1 cellular context compared by ENCODE assay signal in the genomic region with DNA sequence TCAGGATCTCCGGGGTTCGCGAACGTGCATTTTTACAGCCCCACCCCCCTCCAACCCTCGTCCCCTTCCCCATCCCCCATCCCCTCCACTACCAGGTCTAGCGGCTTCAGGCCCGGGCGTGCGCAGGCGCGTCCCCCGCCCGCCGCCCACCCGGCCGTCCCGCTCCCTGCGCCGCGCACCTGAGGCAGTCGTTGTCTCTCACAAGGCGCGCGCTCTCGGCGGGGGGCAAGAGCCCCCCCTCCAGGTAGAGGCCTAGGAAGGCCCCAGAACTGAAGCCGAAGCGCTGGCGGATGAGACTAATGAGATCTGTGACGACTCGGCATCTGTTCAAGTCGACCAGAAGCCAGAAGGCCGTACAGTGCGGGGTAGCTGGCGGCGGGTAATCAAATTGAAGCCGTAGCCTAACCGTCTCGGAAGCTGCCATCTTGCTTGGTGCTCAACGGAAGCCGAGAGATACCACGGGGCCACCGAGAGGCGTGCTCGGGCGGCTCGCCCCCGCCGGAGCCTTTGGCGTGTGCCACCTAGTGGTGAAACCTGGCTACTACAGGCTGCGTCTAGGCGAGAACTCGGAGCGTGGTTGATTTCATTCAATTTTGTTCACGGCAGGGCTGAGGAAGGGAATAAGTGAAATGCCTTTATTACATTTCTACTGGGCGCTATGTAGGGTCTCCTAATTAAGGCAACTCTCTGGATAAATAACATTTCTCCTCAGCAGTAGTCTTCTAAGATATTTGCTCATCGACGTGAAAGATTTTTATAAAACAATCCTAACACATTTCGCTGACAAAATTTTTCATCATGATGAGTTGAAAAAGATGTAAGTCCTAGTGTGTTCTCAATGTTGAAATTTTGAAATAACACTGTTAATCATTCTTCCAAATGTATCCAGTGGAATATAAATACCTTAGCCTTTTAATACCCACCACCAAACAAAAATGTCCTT.
A peak's percentile ranks its signal among the peaks of the same experiment; 100 is the strongest.
TF ChIP-seq lines count a peak whose summit lies in the region.

A gene with protein sequence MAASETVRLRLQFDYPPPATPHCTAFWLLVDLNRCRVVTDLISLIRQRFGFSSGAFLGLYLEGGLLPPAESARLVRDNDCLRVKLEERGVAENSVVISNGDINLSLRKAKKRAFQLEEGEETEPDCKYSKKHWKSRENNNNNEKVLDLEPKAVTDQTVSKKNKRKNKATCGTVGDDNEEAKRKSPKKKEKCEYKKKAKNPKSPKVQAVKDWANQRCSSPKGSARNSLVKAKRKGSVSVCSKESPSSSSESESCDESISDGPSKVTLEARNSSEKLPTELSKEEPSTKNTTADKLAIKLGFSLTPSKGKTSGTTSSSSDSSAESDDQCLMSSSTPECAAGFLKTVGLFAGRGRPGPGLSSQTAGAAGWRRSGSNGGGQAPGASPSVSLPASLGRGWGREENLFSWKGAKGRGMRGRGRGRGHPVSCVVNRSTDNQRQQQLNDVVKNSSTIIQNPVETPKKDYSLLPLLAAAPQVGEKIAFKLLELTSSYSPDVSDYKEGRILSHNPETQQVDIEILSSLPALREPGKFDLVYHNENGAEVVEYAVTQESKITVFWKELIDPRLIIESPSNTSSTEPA (minus strand): TSS at position 455 of the 943 bp plus-strand sequence. CDS start 31 bp downstream, at position 424.

TF ChIP-seq in K562, 482 proteins besides CTCF, POLR2A, EP300 and RAD21 (continued from another document and continues in another):
- TF ChIP-seq, protein P1, sequence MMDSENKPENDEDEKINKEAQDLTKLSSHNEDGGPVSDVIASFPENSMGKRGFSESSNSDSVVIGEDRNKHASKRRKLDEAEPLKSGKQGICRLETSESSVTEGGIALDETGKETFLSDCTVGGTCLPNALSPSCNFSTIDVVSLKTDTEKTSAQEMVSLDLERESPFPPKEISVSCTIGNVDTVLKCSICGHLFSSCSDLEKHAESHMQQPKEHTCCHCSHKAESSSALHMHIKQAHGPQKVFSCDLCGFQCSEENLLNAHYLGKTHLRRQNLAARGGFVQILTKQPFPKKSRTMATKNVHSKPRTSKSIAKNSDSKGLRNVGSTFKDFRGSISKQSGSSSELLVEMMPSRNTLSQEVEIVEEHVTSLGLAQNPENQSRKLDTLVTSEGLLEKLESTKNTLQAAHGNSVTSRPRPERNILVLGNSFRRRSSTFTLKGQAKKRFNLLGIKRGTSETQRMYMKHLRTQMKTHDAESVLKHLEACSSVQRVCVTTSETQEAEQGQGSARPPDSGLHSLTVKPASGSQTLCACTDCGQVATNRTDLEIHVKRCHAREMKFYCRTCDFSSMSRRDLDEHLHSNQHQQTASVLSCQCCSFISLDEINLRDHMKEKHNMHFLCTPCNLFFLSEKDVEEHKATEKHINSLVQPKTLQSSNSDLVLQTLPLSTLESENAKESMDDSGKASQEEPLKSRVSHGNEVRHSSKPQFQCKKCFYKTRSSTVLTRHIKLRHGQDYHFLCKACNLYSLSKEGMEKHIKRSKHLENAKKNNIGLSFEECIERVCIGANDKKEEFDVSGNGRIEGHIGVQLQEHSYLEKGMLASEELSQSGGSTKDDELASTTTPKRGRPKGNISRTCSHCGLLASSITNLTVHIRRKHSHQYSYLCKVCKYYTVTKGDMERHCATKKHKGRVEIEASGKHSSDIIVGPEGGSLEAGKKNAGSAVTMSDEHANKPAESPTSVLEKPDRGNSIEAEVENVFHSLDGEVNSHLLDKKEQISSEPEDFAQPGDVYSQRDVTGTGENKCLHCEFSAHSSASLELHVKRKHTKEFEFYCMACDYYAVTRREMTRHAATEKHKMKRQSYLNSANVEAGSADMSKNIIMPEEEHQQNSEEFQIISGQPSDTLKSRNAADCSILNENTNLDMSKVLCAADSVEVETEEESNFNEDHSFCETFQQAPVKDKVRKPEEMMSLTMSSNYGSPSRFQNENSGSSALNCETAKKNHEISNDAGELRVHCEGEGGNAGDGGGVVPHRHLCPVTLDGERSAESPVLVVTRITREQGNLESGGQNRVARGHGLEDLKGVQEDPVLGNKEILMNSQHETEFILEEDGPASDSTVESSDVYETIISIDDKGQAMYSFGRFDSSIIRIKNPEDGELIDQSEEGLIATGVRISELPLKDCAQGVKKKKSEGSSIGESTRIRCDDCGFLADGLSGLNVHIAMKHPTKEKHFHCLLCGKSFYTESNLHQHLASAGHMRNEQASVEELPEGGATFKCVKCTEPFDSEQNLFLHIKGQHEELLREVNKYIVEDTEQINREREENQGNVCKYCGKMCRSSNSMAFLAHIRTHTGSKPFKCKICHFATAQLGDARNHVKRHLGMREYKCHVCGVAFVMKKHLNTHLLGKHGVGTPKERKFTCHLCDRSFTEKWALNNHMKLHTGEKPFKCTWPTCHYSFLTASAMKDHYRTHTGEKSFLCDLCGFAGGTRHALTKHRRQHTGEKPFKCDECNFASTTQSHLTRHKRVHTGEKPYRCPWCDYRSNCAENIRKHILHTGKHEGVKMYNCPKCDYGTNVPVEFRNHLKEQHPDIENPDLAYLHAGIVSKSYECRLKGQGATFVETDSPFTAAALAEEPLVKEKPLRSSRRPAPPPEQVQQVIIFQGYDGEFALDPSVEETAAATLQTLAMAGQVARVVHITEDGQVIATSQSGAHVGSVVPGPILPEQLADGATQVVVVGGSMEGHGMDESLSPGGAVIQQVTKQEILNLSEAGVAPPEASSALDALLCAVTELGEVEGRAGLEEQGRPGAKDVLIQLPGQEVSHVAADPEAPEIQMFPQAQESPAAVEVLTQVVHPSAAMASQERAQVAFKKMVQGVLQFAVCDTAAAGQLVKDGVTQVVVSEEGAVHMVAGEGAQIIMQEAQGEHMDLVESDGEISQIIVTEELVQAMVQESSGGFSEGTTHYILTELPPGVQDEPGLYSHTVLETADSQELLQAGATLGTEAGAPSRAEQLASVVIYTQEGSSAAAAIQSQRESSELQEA (IDR thresholded peaks at IDR 0.05; ENCODE audit: low read depth): peak; percentile 94
- TF ChIP-seq, protein P2, sequence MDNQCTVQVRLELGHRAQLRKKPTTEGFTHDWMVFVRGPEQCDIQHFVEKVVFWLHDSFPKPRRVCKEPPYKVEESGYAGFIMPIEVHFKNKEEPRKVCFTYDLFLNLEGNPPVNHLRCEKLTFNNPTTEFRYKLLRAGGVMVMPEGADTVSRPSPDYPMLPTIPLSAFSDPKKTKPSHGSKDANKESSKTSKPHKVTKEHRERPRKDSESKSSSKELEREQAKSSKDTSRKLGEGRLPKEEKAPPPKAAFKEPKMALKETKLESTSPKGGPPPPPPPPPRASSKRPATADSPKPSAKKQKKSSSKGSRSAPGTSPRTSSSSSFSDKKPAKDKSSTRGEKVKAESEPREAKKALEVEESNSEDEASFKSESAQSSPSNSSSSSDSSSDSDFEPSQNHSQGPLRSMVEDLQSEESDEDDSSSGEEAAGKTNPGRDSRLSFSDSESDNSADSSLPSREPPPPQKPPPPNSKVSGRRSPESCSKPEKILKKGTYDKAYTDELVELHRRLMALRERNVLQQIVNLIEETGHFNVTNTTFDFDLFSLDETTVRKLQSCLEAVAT (IDR thresholded peaks at IDR 0.05): no peak
- TF ChIP-seq TAF7 (tag; IDR thresholded peaks at IDR 0.05) (peak; percentile 69; the same call in 1 of the 2 replicates), ZNF707 (CRISPR knock-in tag; conservative IDR thresholded peaks at IDR 0.05) (no peak), SUPT5H (IDR thresholded peaks at IDR 0.05) (peak; percentile 90), RNF2 (IDR thresholded peaks at IDR 0.05) (peak; percentile 19), SOX6 (IDR thresholded peaks at IDR 0.05) (peak; percentile 64), CBX5 (IDR thresholded peaks at IDR 0.05; ENCODE audit: borderline replicate concordance, low read depth) (no peak), STAT5A (IDR thresholded peaks at IDR 0.05; ENCODE audit: borderline replicate concordance, low read length) (peak; percentile 42; the same call in 1 of the 2 replicates), NEUROD1 (IDR thresholded peaks at IDR 0.05; ENCODE audit: borderline replicate concordance, low read depth, low read length, partially characterized antibody) (peak; percentile 61), MTA1 (IDR thresholded peaks at IDR 0.05; ENCODE audit: borderline replicate concordance) (no peak; the same call in 1 of the 2 replicates), SIN3A (IDR thresholded peaks at IDR 0.05; ENCODE audit: borderline replicate concordance in 2 of 2, control insufficient read depth in 1 of 2, low read depth in 2 of 2, low read length in 2 of 2) (0 out of 4 replicates have a peak, but pooled peaks of 1 of the 2 experiments have one; percentile 51), BRF1 (IDR thresholded peaks at IDR 0.05; ENCODE audit: borderline replicate concordance, extremely low read depth, insufficient read length) (no peak), POLR2B (IDR thresholded peaks at IDR 0.05; ENCODE audit: low read depth, partially characterized antibody) (peak; percentile 73), GATAD2A (IDR thresholded peaks at IDR 0.05) (0 out of 2 replicates have a peak, but pooled peaks have one; percentile 12)
- TF ChIP-seq, protein P3, sequence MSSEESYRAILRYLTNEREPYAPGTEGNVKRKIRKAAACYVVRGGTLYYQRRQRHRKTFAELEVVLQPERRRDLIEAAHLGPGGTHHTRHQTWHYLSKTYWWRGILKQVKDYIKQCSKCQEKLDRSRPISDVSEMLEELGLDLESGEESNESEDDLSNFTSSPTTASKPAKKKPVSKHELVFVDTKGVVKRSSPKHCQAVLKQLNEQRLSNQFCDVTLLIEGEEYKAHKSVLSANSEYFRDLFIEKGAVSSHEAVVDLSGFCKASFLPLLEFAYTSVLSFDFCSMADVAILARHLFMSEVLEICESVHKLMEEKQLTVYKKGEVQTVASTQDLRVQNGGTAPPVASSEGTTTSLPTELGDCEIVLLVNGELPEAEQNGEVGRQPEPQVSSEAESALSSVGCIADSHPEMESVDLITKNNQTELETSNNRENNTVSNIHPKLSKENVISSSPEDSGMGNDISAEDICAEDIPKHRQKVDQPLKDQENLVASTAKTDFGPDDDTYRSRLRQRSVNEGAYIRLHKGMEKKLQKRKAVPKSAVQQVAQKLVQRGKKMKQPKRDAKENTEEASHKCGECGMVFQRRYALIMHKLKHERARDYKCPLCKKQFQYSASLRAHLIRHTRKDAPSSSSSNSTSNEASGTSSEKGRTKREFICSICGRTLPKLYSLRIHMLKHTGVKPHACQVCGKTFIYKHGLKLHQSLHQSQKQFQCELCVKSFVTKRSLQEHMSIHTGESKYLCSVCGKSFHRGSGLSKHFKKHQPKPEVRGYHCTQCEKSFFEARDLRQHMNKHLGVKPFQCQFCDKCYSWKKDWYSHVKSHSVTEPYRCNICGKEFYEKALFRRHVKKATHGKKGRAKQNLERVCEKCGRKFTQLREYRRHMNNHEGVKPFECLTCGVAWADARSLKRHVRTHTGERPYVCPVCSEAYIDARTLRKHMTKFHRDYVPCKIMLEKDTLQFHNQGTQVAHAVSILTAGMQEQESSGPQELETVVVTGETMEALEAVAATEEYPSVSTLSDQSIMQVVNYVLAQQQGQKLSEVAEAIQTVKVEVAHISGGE (CRISPR knock-in tag; IDR thresholded peaks at IDR 0.05): peak in 2 of 3 experiments; percentile 48 to 79; a peak in 3 of 6 replicates
- TF ChIP-seq, protein P4, sequence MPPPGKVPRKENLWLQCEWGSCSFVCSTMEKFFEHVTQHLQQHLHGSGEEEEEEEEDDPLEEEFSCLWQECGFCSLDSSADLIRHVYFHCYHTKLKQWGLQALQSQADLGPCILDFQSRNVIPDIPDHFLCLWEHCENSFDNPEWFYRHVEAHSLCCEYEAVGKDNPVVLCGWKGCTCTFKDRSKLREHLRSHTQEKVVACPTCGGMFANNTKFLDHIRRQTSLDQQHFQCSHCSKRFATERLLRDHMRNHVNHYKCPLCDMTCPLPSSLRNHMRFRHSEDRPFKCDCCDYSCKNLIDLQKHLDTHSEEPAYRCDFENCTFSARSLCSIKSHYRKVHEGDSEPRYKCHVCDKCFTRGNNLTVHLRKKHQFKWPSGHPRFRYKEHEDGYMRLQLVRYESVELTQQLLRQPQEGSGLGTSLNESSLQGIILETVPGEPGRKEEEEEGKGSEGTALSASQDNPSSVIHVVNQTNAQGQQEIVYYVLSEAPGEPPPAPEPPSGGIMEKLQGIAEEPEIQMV (tag; conservative IDR thresholded peaks at IDR 0.05; ENCODE audit: low read depth): no peak
- TF ChIP-seq, protein P5, sequence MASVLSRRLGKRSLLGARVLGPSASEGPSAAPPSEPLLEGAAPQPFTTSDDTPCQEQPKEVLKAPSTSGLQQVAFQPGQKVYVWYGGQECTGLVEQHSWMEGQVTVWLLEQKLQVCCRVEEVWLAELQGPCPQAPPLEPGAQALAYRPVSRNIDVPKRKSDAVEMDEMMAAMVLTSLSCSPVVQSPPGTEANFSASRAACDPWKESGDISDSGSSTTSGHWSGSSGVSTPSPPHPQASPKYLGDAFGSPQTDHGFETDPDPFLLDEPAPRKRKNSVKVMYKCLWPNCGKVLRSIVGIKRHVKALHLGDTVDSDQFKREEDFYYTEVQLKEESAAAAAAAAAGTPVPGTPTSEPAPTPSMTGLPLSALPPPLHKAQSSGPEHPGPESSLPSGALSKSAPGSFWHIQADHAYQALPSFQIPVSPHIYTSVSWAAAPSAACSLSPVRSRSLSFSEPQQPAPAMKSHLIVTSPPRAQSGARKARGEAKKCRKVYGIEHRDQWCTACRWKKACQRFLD (CRISPR knock-in tag; IDR thresholded peaks at IDR 0.05): peak; percentile 67; the same call in 1 of the 2 replicates
- TF ChIP-seq, protein P6, sequence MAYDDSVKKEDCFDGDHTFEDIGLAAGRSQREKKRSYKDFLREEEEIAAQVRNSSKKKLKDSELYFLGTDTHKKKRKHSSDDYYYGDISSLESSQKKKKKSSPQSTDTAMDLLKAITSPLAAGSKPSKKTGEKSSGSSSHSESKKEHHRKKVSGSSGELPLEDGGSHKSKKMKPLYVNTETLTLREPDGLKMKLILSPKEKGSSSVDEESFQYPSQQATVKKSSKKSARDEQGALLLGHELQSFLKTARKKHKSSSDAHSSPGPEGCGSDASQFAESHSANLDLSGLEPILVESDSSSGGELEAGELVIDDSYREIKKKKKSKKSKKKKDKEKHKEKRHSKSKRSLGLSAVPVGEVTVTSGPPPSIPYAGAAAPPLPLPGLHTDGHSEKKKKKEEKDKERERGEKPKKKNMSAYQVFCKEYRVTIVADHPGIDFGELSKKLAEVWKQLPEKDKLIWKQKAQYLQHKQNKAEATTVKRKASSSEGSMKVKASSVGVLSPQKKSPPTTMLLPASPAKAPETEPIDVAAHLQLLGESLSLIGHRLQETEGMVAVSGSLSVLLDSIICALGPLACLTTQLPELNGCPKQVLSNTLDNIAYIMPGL (CRISPR knock-in tag; IDR thresholded peaks at IDR 0.05): peak; percentile 77; the same call in 1 of the 2 replicates
- TF ChIP-seq, protein P7, sequence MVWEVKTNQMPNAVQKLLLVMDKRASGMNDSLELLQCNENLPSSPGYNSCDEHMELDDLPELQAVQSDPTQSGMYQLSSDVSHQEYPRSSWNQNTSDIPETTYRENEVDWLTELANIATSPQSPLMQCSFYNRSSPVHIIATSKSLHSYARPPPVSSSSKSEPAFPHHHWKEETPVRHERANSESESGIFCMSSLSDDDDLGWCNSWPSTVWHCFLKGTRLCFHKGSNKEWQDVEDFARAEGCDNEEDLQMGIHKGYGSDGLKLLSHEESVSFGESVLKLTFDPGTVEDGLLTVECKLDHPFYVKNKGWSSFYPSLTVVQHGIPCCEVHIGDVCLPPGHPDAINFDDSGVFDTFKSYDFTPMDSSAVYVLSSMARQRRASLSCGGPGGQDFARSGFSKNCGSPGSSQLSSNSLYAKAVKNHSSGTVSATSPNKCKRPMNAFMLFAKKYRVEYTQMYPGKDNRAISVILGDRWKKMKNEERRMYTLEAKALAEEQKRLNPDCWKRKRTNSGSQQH (CRISPR knock-in tag; IDR thresholded peaks at IDR 0.05): no peak
- TF ChIP-seq, protein P8, sequence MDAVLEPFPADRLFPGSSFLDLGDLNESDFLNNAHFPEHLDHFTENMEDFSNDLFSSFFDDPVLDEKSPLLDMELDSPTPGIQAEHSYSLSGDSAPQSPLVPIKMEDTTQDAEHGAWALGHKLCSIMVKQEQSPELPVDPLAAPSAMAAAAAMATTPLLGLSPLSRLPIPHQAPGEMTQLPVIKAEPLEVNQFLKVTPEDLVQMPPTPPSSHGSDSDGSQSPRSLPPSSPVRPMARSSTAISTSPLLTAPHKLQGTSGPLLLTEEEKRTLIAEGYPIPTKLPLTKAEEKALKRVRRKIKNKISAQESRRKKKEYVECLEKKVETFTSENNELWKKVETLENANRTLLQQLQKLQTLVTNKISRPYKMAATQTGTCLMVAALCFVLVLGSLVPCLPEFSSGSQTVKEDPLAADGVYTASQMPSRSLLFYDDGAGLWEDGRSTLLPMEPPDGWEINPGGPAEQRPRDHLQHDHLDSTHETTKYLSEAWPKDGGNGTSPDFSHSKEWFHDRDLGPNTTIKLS (IDR thresholded peaks at IDR 0.05; ENCODE audit: borderline replicate concordance, low read depth): peak; percentile 61; the same call in 1 of the 2 replicates
